8 cellular contexts compared by ENCODE assay signal in genomic region chr2:38875576-38876367, GRCh38. TPM values are rescaled to one million over a fixed set of nuclear protein-coding genes. Genes with fewer than 3 reads are reported as not detected.
A peak's percentile ranks its signal among the peaks of the same experiment; 100 is the strongest.
DNase-seq lines count a peak whose midpoint lies in the region; ATAC-seq and TF ChIP-seq lines count a peak whose summit lies in the region.

A gene with protein sequence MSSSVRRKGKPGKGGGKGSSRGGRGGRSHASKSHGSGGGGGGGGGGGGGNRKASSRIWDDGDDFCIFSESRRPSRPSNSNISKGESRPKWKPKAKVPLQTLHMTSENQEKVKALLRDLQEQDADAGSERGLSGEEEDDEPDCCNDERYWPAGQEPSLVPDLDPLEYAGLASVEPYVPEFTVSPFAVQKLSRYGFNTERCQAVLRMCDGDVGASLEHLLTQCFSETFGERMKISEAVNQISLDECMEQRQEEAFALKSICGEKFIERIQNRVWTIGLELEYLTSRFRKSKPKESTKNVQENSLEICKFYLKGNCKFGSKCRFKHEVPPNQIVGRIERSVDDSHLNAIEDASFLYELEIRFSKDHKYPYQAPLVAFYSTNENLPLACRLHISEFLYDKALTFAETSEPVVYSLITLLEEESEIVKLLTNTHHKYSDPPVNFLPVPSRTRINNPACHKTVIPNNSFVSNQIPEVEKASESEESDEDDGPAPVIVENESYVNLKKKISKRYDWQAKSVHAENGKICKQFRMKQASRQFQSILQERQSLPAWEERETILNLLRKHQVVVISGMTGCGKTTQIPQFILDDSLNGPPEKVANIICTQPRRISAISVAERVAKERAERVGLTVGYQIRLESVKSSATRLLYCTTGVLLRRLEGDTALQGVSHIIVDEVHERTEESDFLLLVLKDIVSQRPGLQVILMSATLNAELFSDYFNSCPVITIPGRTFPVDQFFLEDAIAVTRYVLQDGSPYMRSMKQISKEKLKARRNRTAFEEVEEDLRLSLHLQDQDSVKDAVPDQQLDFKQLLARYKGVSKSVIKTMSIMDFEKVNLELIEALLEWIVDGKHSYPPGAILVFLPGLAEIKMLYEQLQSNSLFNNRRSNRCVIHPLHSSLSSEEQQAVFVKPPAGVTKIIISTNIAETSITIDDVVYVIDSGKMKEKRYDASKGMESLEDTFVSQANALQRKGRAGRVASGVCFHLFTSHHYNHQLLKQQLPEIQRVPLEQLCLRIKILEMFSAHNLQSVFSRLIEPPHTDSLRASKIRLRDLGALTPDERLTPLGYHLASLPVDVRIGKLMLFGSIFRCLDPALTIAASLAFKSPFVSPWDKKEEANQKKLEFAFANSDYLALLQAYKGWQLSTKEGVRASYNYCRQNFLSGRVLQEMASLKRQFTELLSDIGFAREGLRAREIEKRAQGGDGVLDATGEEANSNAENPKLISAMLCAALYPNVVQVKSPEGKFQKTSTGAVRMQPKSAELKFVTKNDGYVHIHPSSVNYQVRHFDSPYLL (N-terminal part only) (minus strand): TSS chr2:38875934. CDS start chr2:38868405, 7,529 bp downstream.
Gene MORN2, plus strand, starts transcription at chr2:38875976.

- TF ChIP-seq POLR2A in GM19193 (IDR thresholded peaks at IDR 0.05; ENCODE audit: extremely low read depth, insufficient read depth, insufficient read length) = peak; percentile 60

- CTCF ChIA-PET in BJ (lab: Yijun Ruan, JAX) = interaction anchor here (1.0 to 1.2 kb wide), 2 partner anchors 11 to 352 kb away, joined by 3 to 4 read pairs; no protein-coding TSS in a partner anchor

- no peaks in the 10 kb centered on the region for H3K27me3 ChIP-seq in BJ (ENCODE audit: control insufficient read depth, insufficient read depth, low read length)

- no peaks in the 10 kb centered on the region for H3K36me3 ChIP-seq in BJ (ENCODE audit: control insufficient read depth, insufficient read depth, low read length)

- TF ChIP-seq CTCF in BJ (IDR thresholded peaks at IDR 0.05; ENCODE audit: insufficient read depth, low read depth, low read length) (no peak), coronary artery (IDR thresholded peaks at IDR 0.05) (no peak)

- H3K27ac ChIP-seq in coronary artery = peak within 1 kb of the TSS; percentile 61 to 85

- peak; percentile 98 for ATAC-seq in HG03378 (IDR thresholded peaks at IDR 0.05; ENCODE audit: unreplicated experiment)
- peak; percentile 98 for ATAC-seq in left lobe of liver

- POLR2A ChIA-PET in BJ (lab: Charles Lee) = interaction anchor here (0.7 kb wide), 1 partner anchor 39 kb away, joined by 4 read pairs; no protein-coding TSS in a partner anchor

- DNase-seq in BJ (ENCODE audit: low read depth) = peak; percentile 16
- DNase-seq in NCI-H446 treated with DMSO at 0.1 percent for 48 hours (lab: John Stamatoyannopoulos, UW) = peak; percentile 49
- peak; percentile 74 to 77 for DNase-seq in activated CD4-positive, alpha-beta T cell treated with anti-CD3 and anti-CD28 coated beads for 4 hours
- DNase-seq in coronary artery (ENCODE audit: low spot score) = peak; percentile 92
- DNase-seq in left lobe of liver (ENCODE audit: low spot score) = peak; percentile 96
- peak; percentile 81 for DNase-seq in stimulated activated CD4-positive, alpha-beta T cell treated with anti-CD3 and anti-CD28 coated beads, Interleukin-1b, Interleukin-23, amount 100 ng/mL, for 48 hours

- peak within 1 kb of the TSS; percentile 67 for H3K4me3 ChIP-seq in BJ (ENCODE audit: low read depth, low read length)
- peak within 1 kb of the TSS; percentile 95 for H3K4me3 ChIP-seq in coronary artery

RNA-seq across cellular contexts. Expression of the first gene that starts in this region (rescaled TPM):
- polyA plus RNA-seq in BJ (2011; rRNA removed) = 10.0 and 15.2 TPM in 2 replicates
- 13.4 and 13.7 TPM in 2 replicates for polyA minus RNA-seq in BJ (2011; rRNA and poly(A)+ RNA removed)
- 4.2 TPM for total RNA-seq in left lobe of liver

RNA-seq across cellular contexts. Expression of gene MORN2, which starts in this region (rescaled TPM):
- polyA plus RNA-seq in BJ (2011; rRNA removed) = 10.7 and 20.3 TPM in 2 replicates
- 1.4 and 2.1 TPM in 2 replicates for polyA minus RNA-seq in BJ (2011; rRNA and poly(A)+ RNA removed)
- total RNA-seq in left lobe of liver = 4.6 TPM

Comparison
In these comparisons a context has a peak if more than half of its experiments do, and no peak if none do; other contexts are left out.
1. Peak in every context shown above with its lines: DNase-seq, ATAC-seq, H3K4me3 ChIP-seq and H3K27ac ChIP-seq.
2. DNase-seq: peak in every context shown above with its lines; median percentile 96 in left lobe of liver; 92 in coronary artery; 81 in stimulated activated CD4-positive, alpha-beta T cell treated with anti-CD3 and anti-CD28 coated beads, Interleukin-1b, Interleukin-23, amount 100 ng/mL, for 48 hours; 76 in activated CD4-positive, alpha-beta T cell treated with anti-CD3 and anti-CD28 coated beads for 4 hours; 49 in NCI-H446 treated with DMSO at 0.1 percent for 48 hours; 16 in BJ.